ENCODE assay signal across 8 cellular contexts in genomic region chr14:54805521-54806322, GRCh38.
DNase-seq lines count a peak whose midpoint lies in the region; ATAC-seq and TF ChIP-seq lines count a peak whose summit lies in the region.

No MANE protein-coding gene starts in this region.

- peak; percentile 55 for DNase-seq in GM06990 (ENCODE audit: extremely low read depth, insufficient read length)
- peak; percentile 85 for DNase-seq in NCI-H2196 (lab: John Stamatoyannopoulos, UW; ENCODE audit: unreplicated experiment)
- peak; percentile 55 for DNase-seq in activated CD4-positive, alpha-beta T cell treated with anti-CD3 and anti-CD28 coated beads for 1 hour
- DNase-seq in cerebellum (ENCODE audit: low spot score), result peak; percentile 82
- DNase-seq in left kidney (ENCODE audit: low read depth, low spot score), result peak; percentile 90
- DNase-seq in stimulated activated CD4-positive, alpha-beta T cell treated with anti-CD3 and anti-CD28 coated beads, Interleukin-2, amount 100 ng/mL, for 4 hours (ENCODE audit: low read depth), result peak; percentile 58

- H3K36me3 ChIP-seq in GM06990 (ENCODE audit: control insufficient read depth, insufficient read depth, low read length), result no peaks in the 10 kb centered on the region

- no peak overlapping the region for H3K4me3 ChIP-seq in GM06990 (replicated peaks; ENCODE audit: low read depth, low read length)

- ATAC-seq in HG02870 (IDR thresholded peaks at IDR 0.05; ENCODE audit: unreplicated experiment) (peak; percentile 50), GM21717 (IDR thresholded peaks at IDR 0.05; ENCODE audit: unreplicated experiment) (no peak)

- no peaks in the 10 kb centered on the region; the same call in 1 of the 2 replicates for H3K27me3 ChIP-seq in GM06990 (replicated peaks; ENCODE audit: control insufficient read depth, insufficient read depth, low read length)

- TF ChIP-seq CTCF in GM06990 (IDR thresholded peaks at IDR 0.05; ENCODE audit: insufficient read depth, low read length, poor library complexity, severe bottlenecking), result peak; percentile 96
